1 cellular context compared by ENCODE assay signal in the genomic region with DNA sequence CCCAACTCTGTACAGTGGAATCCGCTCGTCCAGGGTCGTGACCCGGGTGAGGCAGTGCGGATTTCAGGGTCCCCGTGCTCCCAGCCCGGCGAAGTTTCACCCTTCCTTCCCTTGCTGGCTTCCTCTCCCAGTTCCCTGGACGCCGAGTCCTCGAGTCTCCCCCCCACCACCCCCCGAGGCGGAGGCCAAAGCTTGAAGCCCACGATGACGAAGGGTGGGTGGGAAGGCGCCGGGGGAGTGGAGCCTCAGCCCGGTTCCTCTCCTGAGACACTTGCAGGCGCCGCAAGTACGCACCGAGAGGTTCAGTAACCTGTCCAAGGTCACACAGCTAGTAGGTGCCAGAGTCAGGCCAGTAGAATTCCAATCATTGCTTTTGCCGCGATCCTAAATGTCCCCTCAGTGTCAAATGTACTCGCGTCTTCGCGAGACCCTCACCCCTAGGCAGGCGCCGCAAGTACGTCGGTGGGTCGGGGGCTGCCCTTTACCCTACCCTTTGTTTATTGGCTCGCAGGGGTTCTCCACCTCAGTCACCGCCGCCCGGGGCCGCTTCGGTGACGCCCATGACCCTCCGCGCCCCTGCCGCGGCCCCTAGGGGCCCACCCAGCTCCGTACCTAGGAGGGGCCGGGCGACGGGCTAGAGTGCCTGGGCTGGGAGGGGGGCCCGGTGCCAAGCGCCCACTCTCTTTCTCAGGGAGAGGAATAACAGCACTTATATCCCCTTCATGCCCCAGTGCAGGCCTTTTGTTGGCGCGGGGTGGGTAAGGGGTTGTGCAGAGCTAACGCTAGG.
TF ChIP-seq lines count a peak whose summit lies in the region.

No MANE protein-coding gene starts in this region.

TF ChIP-seq in endothelial cell of umbilical vein, 7 proteins besides CTCF, POLR2A, EP300 and RAD21:
- TF ChIP-seq, protein P1, sequence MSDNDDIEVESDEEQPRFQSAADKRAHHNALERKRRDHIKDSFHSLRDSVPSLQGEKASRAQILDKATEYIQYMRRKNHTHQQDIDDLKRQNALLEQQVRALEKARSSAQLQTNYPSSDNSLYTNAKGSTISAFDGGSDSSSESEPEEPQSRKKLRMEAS (IDR thresholded peaks at IDR 0.05; ENCODE audit: insufficient read depth, insufficient read length) = no peak
- TF ChIP-seq JUN (IDR thresholded peaks at IDR 0.05; ENCODE audit: borderline replicate concordance, insufficient read depth, insufficient read length, low read depth) = no peak
- peak; percentile 84 for TF ChIP-seq EZH2 (IDR thresholded peaks at IDR 0.05; ENCODE audit: borderline replicate concordance, low read depth, low read length, severe bottlenecking)
- TF ChIP-seq FOS (IDR thresholded peaks at IDR 0.05; ENCODE audit: borderline replicate concordance, insufficient read depth, low read length) = no peak
